In the genomic region with DNA sequence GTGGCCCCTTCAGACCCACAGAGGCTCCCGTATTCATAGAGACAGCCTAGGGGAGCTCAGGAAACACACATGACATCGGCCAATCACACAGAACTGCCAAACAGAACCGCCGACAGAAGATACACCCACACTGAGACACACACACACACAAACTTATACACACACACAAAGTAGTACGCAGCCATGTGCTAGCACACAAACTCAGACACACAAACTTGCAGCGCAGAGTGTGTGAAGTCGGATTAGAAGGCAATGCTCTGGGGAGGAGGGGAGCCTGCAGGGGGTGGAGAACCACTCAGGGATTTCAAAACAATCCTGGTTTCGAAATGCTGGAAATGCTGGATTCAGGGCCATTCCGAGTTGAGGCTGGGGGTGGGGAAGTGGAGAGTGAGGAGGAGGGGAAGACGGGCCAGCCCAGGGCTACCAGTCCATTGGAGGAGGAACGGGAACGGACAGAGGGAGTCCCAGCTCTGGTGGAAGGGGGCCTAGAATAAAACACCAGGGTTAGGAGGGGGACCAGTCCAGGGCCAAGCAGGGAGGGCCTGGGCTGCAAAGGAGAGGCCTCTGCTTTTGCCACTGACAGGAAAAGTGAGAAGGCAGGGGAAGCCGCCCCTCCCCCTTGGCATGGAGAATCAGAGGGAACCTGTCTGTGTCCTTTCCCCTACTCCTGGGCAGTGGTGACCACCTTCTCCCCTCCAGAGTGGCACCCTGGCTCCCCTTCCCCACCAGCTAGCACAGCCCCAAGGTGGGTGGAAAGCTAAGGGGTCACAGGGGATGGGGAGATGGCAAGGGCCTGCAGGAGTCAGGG, we compare ENCODE assay signal across 9 cellular contexts. TPM values are rescaled to one million over a fixed set of nuclear protein-coding genes. Genes with fewer than 3 reads are reported as not detected.
DNase-seq lines count a peak whose midpoint lies in the region; ATAC-seq and TF ChIP-seq lines count a peak whose summit lies in the region.
"Had no signal": no experiment of that assay in that cellular context is flagged by ENCODE, and none has a peak within 500 bp of the region (broad histone marks: within the 10 kb centered on the region; RNA-seq: fewer than 3 reads in every experiment).

No MANE protein-coding gene starts in this region.

- ATAC-seq in naive B cell (ENCODE audit: low read depth in 2 of 2), result no peak
- no peak for ATAC-seq in HG03196 (IDR thresholded peaks at IDR 0.05; ENCODE audit: unreplicated experiment)
- no peak for ATAC-seq in HG03135 (IDR thresholded peaks at IDR 0.05; ENCODE audit: unreplicated experiment)

- peaks cover 0 to 3% (median 2%) of the 10 kb centered on the region in 3 donors for H3K27me3 Mint-ChIP-seq in naive B cell

- peak overlapping the region in 7 of 8 donors; percentile 30 to 72 (median 67) for H3K4me3 Mint-ChIP-seq in naive B cell

- no peak for TF ChIP-seq CTCF in epithelial cell of proximal tubule (conservative IDR thresholded peaks at IDR 0.05; ENCODE audit: low read depth, low read length)

- peak overlapping the region in 4 of 6 donors; percentile 65 to 90 (median 78) for H3K27ac Mint-ChIP-seq in naive B cell

- H3K36me3 Mint-ChIP-seq in naive B cell, result peaks cover 0 to 7% of the 10 kb centered on the region in 2 donors

- H3K4me3 ChIP-seq in epithelial cell of proximal tubule (ENCODE audit: low read depth, low read length), result peak overlapping the region; percentile 98

- peaks cover 72 to 87% (median 77%) of the 10 kb centered on the region in 3 donors for H3K4me1 Mint-ChIP-seq in naive B cell

- peaks cover 0 to 2% (median under 1%) of the 10 kb centered on the region in 7 donors for H3K9me3 Mint-ChIP-seq in naive B cell

- DNase-seq in GM04504 (ENCODE audit: low read depth) (peak; percentile 85), SW480 (ENCODE audit: low spot score) (peak; percentile 46), epithelial cell of proximal tubule (ENCODE audit: low read depth) (no peak), naive B cell (no peak), NCI-H2196 (lab: John Stamatoyannopoulos, UW; ENCODE audit: unreplicated experiment) (no peak), NCI-H1417 (lab: John Stamatoyannopoulos, UW) (no peak)

RNA-seq across cellular contexts. Expression of gene BCL9L, which starts 4.4 kb away (rescaled TPM):
- total RNA-seq in epithelial cell of proximal tubule, result 20.7 and 25.7 TPM in 2 replicates
- polyA plus RNA-seq in naive B cell (ENCODE audit: low read depth in 6 of 6), result 1 to 10 TPM in 2 of 6 donors, under 1 TPM in 3, not detected in 1; 0.50 to 3.2 (median 0.75) TPM

RNA-seq across cellular contexts. Expression of gene UPK2, which starts 34.8 kb away (rescaled TPM):
- total RNA-seq in epithelial cell of proximal tubule, result 0.14 TPM in 1 of 2 replicates, not detected in the other
- polyA plus RNA-seq in naive B cell (ENCODE audit: low read depth in 6 of 6), result under 1 TPM in 3 of 6 donors, not detected in 3; 0.33 to 0.43 (median 0.35) TPM
- total RNA-seq: T-helper 1 cell treated with Interleukin-12 subunit alpha and Interleukin-12 subunit beta and Interleukin-4 antibody, amounts not matched to agents 30 ng/mL and 1 ng/mL, for 36 hours had no signal

RNA-seq across cellular contexts. Expression of gene CXCR5, which starts 37.6 kb away (rescaled TPM):
- not detected in 2 replicates for total RNA-seq in epithelial cell of proximal tubule
- 100 to 1,000 TPM; 101 to 157 (median 116) TPM for polyA plus RNA-seq in naive B cell (ENCODE audit: low read depth in 6 of 6)

RNA-seq across cellular contexts. Expression of gene FOXR1, which starts 50.2 kb away (rescaled TPM):
- not detected in 2 replicates for total RNA-seq in epithelial cell of proximal tubule
- polyA plus RNA-seq in naive B cell (ENCODE audit: low read depth in 6 of 6), result not detected
- total RNA-seq: T-helper 1 cell treated with Interleukin-12 subunit alpha and Interleukin-12 subunit beta and Interleukin-4 antibody, amounts not matched to agents 30 ng/mL and 1 ng/mL, for 36 hours had no signal

Comparison
In these comparisons a context has a peak if more than half of its experiments do, and no peak if none do; other contexts are left out.
1. DNase-seq: peak in GM04504 (single experiment) and SW480 (single experiment); none in epithelial cell of proximal tubule (single experiment), naive B cell (single experiment), NCI-H2196 (single experiment) and NCI-H1417 (0 of 3).